In genomic region chr13:29496241-29496712, GRCh38 we compare ENCODE assay signal across 2 cellular contexts.
TF ChIP-seq lines count a peak whose summit lies in the region.

No MANE protein-coding gene starts in this region.

TF ChIP-seq in GM12878, 131 proteins besides CTCF, POLR2A, EP300 and RAD21 (continued from another document):
- TF ChIP-seq RB1 (IDR thresholded peaks at IDR 0.05; ENCODE audit: borderline replicate concordance) (no peak), NBN (IDR thresholded peaks at IDR 0.05) (peak; percentile 26; the same call in 1 of the 2 replicates), IKZF2 (IDR thresholded peaks at IDR 0.05) (peak; percentile 28 to 44; a peak in 2 of 4 replicates), GABPA (IDR thresholded peaks at IDR 0.05; ENCODE audit: low read depth) (peak; percentile 43; the same call in 1 of the 2 replicates), SPI1 (IDR thresholded peaks at IDR 0.05; ENCODE audit: borderline replicate concordance, insufficient read depth, low read depth, low read length) (peak; percentile 80; the same call in 1 of the 2 replicates), MTA3 (IDR thresholded peaks at IDR 0.05; ENCODE audit: borderline replicate concordance, low read length) (no peak), SUPT20H (IDR thresholded peaks at IDR 0.05; ENCODE audit: borderline replicate concordance, control insufficient read depth, low read depth, low read length) (no peak), PKNOX1 (IDR thresholded peaks at IDR 0.05) (no peak), NFXL1 (IDR thresholded peaks at IDR 0.05; ENCODE audit: borderline replicate concordance) (no peak), HSF1 (IDR thresholded peaks at IDR 0.05; ENCODE audit: low read depth, low read length) (no peak), E2F4 (IDR thresholded peaks at IDR 0.05; ENCODE audit: low read depth, low read length) (no peak), RELA (IDR thresholded peaks at IDR 0.05; ENCODE audit: borderline replicate concordance, partially characterized antibody) (no peak), ZNF384 (IDR thresholded peaks at IDR 0.05; ENCODE audit: borderline replicate concordance, low read depth, low read length) (no peak), IRF4 (IDR thresholded peaks at IDR 0.05; ENCODE audit: low read depth, low read length) (no peak), ZBTB40 (IDR thresholded peaks at IDR 0.05; ENCODE audit: borderline replicate concordance) (peak; percentile 39; the same call in 1 of the 2 replicates), USF1 (IDR thresholded peaks at IDR 0.05; ENCODE audit: borderline replicate concordance, extremely low read length, insufficient read depth, low read depth, low read length) (no peak), SMC3 (IDR thresholded peaks at IDR 0.05; ENCODE audit: borderline replicate concordance, low read length) (no peak), PML (IDR thresholded peaks at IDR 0.05; ENCODE audit: low read length) (no peak)
TF ChIP-seq in GM12878: peak in this region for 5.

TF ChIP-seq in WTC11, 78 proteins besides CTCF, POLR2A, EP300 and RAD21 (continued from another document):
- TF ChIP-seq IRF2 (CRISPR knock-in tag; IDR thresholded peaks at IDR 0.05; ENCODE audit: borderline replicate concordance, low read depth): no peak
